In the genomic region with DNA sequence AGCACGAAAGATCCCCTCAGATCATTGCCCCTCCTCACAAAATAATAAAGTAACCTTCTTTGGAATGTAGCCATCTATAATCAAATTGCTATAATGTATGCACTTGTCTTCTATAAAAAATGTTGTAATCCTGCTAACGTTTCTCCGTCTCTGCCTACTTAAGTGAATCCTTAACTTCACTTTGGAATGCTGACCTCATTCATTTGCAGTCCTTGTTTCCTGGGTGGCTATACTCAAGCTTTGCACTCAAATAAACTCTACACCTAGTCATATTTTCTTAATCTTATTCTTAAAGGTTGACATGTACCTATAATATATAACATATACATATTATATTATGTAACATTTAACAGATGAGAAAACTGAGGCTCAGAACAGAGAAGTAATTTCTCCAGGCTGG, we compare ENCODE assay signal across 31 cellular contexts. TPM values are rescaled to one million over a fixed set of nuclear protein-coding genes. Genes with fewer than 3 reads are reported as not detected.
"Had no signal": no experiment of that assay in that cellular context is flagged by ENCODE, and none has a peak within 500 bp of the region (broad histone marks: within the 10 kb centered on the region; RNA-seq: fewer than 3 reads in every experiment).

No MANE protein-coding gene starts in this region.

- ATAC-seq: activated CD4-positive, CD25-positive, alpha-beta regulatory T cell treated with anti-CD3 and anti-CD28 coated beads, Interleukin-2, amount 50 U/mL, for 24 hours; activated CD8-positive, alpha-beta T cell treated with anti-CD3 and anti-CD28 coated beads for 36 hours; activated T-cell treated with anti-CD3 and anti-CD28 coated beads, Interleukin-2, amount 50 U/mL, for 4 hours; activated T-helper 17 cell treated with anti-CD3 and anti-CD28 coated beads, Interleukin-2, amount 50 U/mL, for 72 hours; effector memory CD8-positive, alpha-beta T cell; gastroesophageal sphincter; T-helper 17 cell had no signal

- H3K36me3 ChIP-seq: brain microvascular endothelial cell, esophagus squamous epithelium, gastroesophageal sphincter, WERI-Rb-1 had no signal

- H3K4me3 Mint-ChIP-seq: activated B cell treated with CpG ODN at 0.5 μM for 24 hours; activated CD8-positive, alpha-beta T cell treated with anti-CD3 and anti-CD28 coated beads for 36 hours; activated naive CD8-positive, alpha-beta T cell; activated T-cell treated with anti-CD3 and anti-CD28 coated beads, Interleukin-2, amount 50 U/mL, for 4 hours; activated T-helper 17 cell treated with anti-CD3 and anti-CD28 coated beads, Interleukin-2, amount 50 U/mL, for 72 hours; central memory CD8-positive, alpha-beta T cell; effector memory CD8-positive, alpha-beta T cell; T-helper 17 cell; T-helper 2 cell treated with Interferon-gamma antibody and Interleukin-4, amounts not matched to agents 5 μg/mL and 100 μg/mL, for 36 hours had no signal

- H3K4me1 ChIP-seq: gastroesophageal sphincter had no signal

- H3K9me3 Mint-ChIP-seq: activated CD8-positive, alpha-beta T cell treated with anti-CD3 and anti-CD28 coated beads for 36 hours; activated T-cell treated with anti-CD3 and anti-CD28 coated beads, Interleukin-2, amount 50 U/mL, for 4 hours; activated T-helper 17 cell treated with anti-CD3 and anti-CD28 coated beads, Interleukin-2, amount 50 U/mL, for 72 hours; central memory CD8-positive, alpha-beta T cell; effector memory CD8-positive, alpha-beta T cell; T-helper 2 cell treated with Interferon-gamma antibody and Interleukin-4, amounts not matched to agents 5 μg/mL and 100 μg/mL, for 36 hours had no signal

- H3K27ac ChIP-seq: brain microvascular endothelial cell, epithelial cell of prostate, gastroesophageal sphincter, WERI-Rb-1 had no signal

- DNase-seq: activated B cell treated with CpG ODN at 0.5 μM for 24 hours; activated CD4-positive, alpha-beta T cell treated with anti-CD3 and anti-CD28 coated beads for 48 hours; activated CD4-positive, alpha-beta T cell treated with anti-CD3 and anti-CD28 coated beads, Interleukin-2, amount 50 U/mL, for 1 hour; activated CD4-positive, alpha-beta T cell treated with anti-CD3 and anti-CD28 coated beads, Interleukin-2, amount 50 U/mL, for 48 hours; activated CD8-positive, alpha-beta memory T cell treated with anti-CD3 and anti-CD28 coated beads for 24 hours; activated CD8-positive, alpha-beta T cell treated with anti-CD3 and anti-CD28 coated beads for 36 hours; activated effector memory CD4-positive, alpha-beta T cell treated with Interleukin-2 at 50 U/mL for 16 hours; activated gamma-delta T cell treated with Interleukin-2 at 50 U/mL for 16 hours; activated naive CD4-positive, alpha-beta T cell treated with anti-CD3 and anti-CD28 coated beads, Interleukin-2, amount 50 U/mL, for 16 hours; activated naive CD4-positive, alpha-beta T cell treated with Interleukin-2 at 50 U/mL for 16 hours; activated T-cell treated with anti-CD3 and anti-CD28 coated beads, Interleukin-2, amount 50 U/mL, for 4 hours; amniotic stem cell; anterior cingulate cortex; brain microvascular endothelial cell; cortex of kidney; dermis blood vessel endothelial cell; effector CD4-positive, alpha-beta T cell; effector memory CD8-positive, alpha-beta T cell; esophagus squamous epithelium; foreskin melanocyte; T-helper 1 cell; T-helper 17 cell; T1000; WERI-Rb-1 had no signal

- H3K27me3 ChIP-seq: brain microvascular endothelial cell, esophagus squamous epithelium had no signal

- H3K9me3 ChIP-seq: esophagus squamous epithelium, gastroesophageal sphincter had no signal

- H3K4me3 ChIP-seq: esophagus squamous epithelium, gastroesophageal sphincter had no signal

- H3K27ac Mint-ChIP-seq: activated B cell treated with CpG ODN at 0.5 μM for 24 hours; activated CD8-positive, alpha-beta T cell treated with anti-CD3 and anti-CD28 coated beads for 36 hours; activated naive CD8-positive, alpha-beta T cell; activated T-helper 17 cell treated with anti-CD3 and anti-CD28 coated beads, Interleukin-2, amount 50 U/mL, for 72 hours; effector memory CD8-positive, alpha-beta T cell; T-helper 17 cell; T-helper 2 cell treated with Interferon-gamma antibody and Interleukin-4, amounts not matched to agents 5 μg/mL and 100 μg/mL, for 36 hours had no signal

- H3K4me1 Mint-ChIP-seq: activated B cell treated with CpG ODN at 0.5 μM for 24 hours; activated T-helper 17 cell treated with anti-CD3 and anti-CD28 coated beads, Interleukin-2, amount 50 U/mL, for 72 hours; central memory CD8-positive, alpha-beta T cell had no signal

RNA-seq across cellular contexts. Expression of a gene that starts 22.7 kb away (rescaled TPM):
- total RNA-seq: activated B cell treated with CpG ODN at 0.5 μM for 24 hours; activated T-cell treated with anti-CD3 and anti-CD28 coated beads, Interleukin-2, amount 50 U/mL, for 4 hours had no signal
